ENCODE assay signal across 13 cellular contexts in the genomic region with DNA sequence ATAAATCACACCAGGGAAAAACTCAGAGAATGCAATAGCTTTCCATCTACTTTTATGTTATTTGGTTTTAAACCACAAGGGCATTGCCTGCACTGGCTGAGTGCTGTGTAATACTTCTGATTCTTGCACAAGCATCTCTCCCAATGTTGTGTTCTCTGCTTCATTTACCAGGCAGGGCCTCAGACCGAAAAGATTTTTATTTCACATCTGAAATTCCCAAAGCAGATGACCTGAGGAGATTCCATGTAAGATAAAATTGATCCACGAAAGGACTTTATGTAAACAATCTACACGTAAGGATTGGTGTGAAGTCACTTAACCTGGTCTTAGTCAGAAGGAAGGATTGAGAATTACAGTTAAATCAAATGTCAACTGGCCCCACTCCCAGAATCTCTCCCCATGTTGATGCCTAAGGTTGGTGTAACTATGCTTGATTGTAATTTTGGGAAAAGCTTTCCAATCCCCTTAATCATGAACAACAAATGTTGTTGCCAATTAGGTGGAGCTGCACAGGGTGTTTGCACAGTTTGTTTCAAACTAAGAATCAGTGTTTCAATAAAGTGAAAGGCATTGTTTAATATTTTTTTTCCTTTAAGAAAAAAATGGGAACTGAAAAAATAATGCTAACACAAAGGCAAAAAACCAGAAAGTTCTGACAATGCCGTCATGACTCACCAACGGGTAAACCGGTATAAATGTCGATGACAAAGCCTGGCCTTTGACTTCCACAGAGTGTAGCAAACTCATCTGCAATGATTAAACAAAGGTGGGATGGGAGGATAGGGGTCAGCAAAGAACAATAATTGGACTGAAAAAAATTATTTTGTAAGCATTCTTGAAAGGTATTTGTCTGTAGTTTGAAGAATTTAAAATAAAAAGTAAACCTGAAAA.
DNase-seq lines count a peak whose midpoint lies in the region; ATAC-seq, FAIRE-seq and TF ChIP-seq lines count a peak whose summit lies in the region.
"Had no signal": no experiment of that assay in that cellular context is flagged by ENCODE, and none has a peak within 500 bp of the region (broad histone marks: within the 10 kb centered on the region; RNA-seq: fewer than 3 reads in every experiment).

No MANE protein-coding gene starts in this region.

- no CpG with 5 or more reads among the region's 7 CpGs for WGBS in mesendoderm (ENCODE audit: extremely low coverage, insufficient coverage, low lambda C conversion rate)

- no peak overlapping the region for H4K5ac ChIP-seq in mesendoderm (ENCODE audit: low read length)

- no peaks in the 10 kb centered on the region for H3K4me1 Mint-ChIP-seq in astrocyte (ENCODE audit: low read depth, unreplicated experiment)
- H3K4me1 Mint-ChIP-seq: B cell, mesothelial cell of epicardium had no signal

- no peak overlapping the region for H3K56ac ChIP-seq in mesendoderm (ENCODE audit: low read length)

- H3K4me1 ChIP-seq in astrocyte (ENCODE audit: insufficient read depth, low read length) (peaks cover 12% of the 10 kb centered on the region), mesendoderm (ENCODE audit: control insufficient read depth, low read depth, low read length) (no peaks in the 10 kb centered on the region)
- H3K4me1 ChIP-seq: testis had no signal

- H3K27ac ChIP-seq in astrocyte (ENCODE audit: low read depth, low read length) (peak overlapping the region; percentile 69), mesendoderm (ENCODE audit: low read depth, low read length) (no peak overlapping the region)
- H3K27ac ChIP-seq: testis had no signal

- no peak overlapping the region for H2BK5ac ChIP-seq in mesendoderm (ENCODE audit: low read length)

- no peak overlapping the region for H4K8ac ChIP-seq in mesendoderm (ENCODE audit: low read depth, low read length)

- H3K27ac Mint-ChIP-seq in astrocyte (ENCODE audit: unreplicated experiment) = no peak overlapping the region
- H3K27ac Mint-ChIP-seq: B cell, mesothelial cell of epicardium had no signal

- ATAC-seq in HG02798 (IDR thresholded peaks at IDR 0.05; ENCODE audit: poor library complexity, unreplicated experiment) (no peak), GM21786 (IDR thresholded peaks at IDR 0.05; ENCODE audit: unreplicated experiment) (no peak)

- no peaks in the 10 kb centered on the region for H3K9me3 ChIP-seq in astrocyte (ENCODE audit: insufficient read depth, low read depth, low read length)
- H3K9me3 ChIP-seq: testis had no signal

- no peaks in the 10 kb centered on the region for H3K9me3 Mint-ChIP-seq in astrocyte (ENCODE audit: unreplicated experiment)
- H3K9me3 Mint-ChIP-seq: mesothelial cell of epicardium had no signal

- H2BK120ac ChIP-seq in mesendoderm (ENCODE audit: low read depth, low read length) = no peak overlapping the region

- H3K27me3 ChIP-seq in astrocyte (ENCODE audit: insufficient read depth, low read length) (no peaks in the 10 kb centered on the region), mesendoderm (ENCODE audit: insufficient read depth, low read length, poor library complexity) (no peaks in the 10 kb centered on the region)
- H3K27me3 ChIP-seq: dorsolateral prefrontal cortex, testis had no signal

- peak overlapping the region; percentile 19 for H3K4me2 ChIP-seq in astrocyte (ENCODE audit: low read length)
- no peak overlapping the region for H3K4me2 ChIP-seq in mesendoderm (ENCODE audit: low read length)

- no peaks in the 10 kb centered on the region for H3K79me1 ChIP-seq in mesendoderm (ENCODE audit: low read length)

- H3K27me3 Mint-ChIP-seq in astrocyte (ENCODE audit: low read depth, unreplicated experiment) = no peaks in the 10 kb centered on the region
- H3K27me3 Mint-ChIP-seq: B cell had no signal

- H3K9ac ChIP-seq in astrocyte (ENCODE audit: low read length) (peak overlapping the region; percentile 2), mesendoderm (ENCODE audit: low read length) (no peak overlapping the region)

- H3K4me3 ChIP-seq in astrocyte (ENCODE audit: insufficient read depth, low read depth, low read length) = no peak overlapping the region
- no peak overlapping the region for H3K4me3 ChIP-seq in foreskin fibroblast (ENCODE audit: low read depth in 1 of 2, low read length in 2 of 2)
- H3K4me3 ChIP-seq in mesendoderm (ENCODE audit: low read length) = no peak overlapping the region
- H3K4me3 ChIP-seq: dorsolateral prefrontal cortex, testis had no signal

- peaks cover 84% of the 10 kb centered on the region for H3K36me3 ChIP-seq in astrocyte (ENCODE audit: insufficient read depth, low read length)
- no peaks in the 10 kb centered on the region for H3K36me3 ChIP-seq in mesendoderm (ENCODE audit: control insufficient read depth, insufficient read depth, low read length)

- DNase-seq in A172 (ENCODE audit: low spot score) (peak; percentile 62), HCEC 1CT (peak; percentile 71), astrocyte (ENCODE audit: low read depth) (peak; percentile 88), foreskin fibroblast (peak; percentile 57 to 80), mesendoderm (no peak)
- no peak for DNase-seq in stimulated activated CD4-positive, alpha-beta T cell treated with anti-CD3 and anti-CD28 coated beads, Interleukin-4, amount 100 ng/mL, for 4 hours
- DNase-seq: dorsolateral prefrontal cortex, GF-D8, testis had no signal

- peak; percentile 41 for FAIRE-seq in astrocyte (lab: Jason Lieb, UNC)

- H3K18ac ChIP-seq in mesendoderm (ENCODE audit: low read length) = no peak overlapping the region

- no peak overlapping the region for H2BK15ac ChIP-seq in mesendoderm (replicated peaks; ENCODE audit: low read depth)

- H2AK5ac ChIP-seq in mesendoderm (ENCODE audit: low read length) = no peak overlapping the region

- TF ChIP-seq CTCF in astrocyte (IDR thresholded peaks at IDR 0.05; ENCODE audit: insufficient read depth, low read depth, low read length) (no peak), foreskin fibroblast (IDR thresholded peaks at IDR 0.05; ENCODE audit: low read depth, low read length) (no peak)

- peaks cover 54% of the 10 kb centered on the region for H3K36me3 Mint-ChIP-seq in astrocyte (ENCODE audit: low read depth, unreplicated experiment)

- no peak overlapping the region for H3K4me3 Mint-ChIP-seq in astrocyte (ENCODE audit: unreplicated experiment)
- H3K4me3 Mint-ChIP-seq: B cell, mesothelial cell of epicardium had no signal

- no peak overlapping the region for H3K4ac ChIP-seq in mesendoderm (ENCODE audit: low read depth, low read length)

- H3K79me2 ChIP-seq in astrocyte (ENCODE audit: insufficient read depth, low read length) (no peaks in the 10 kb centered on the region), mesendoderm (ENCODE audit: control insufficient read depth, insufficient read depth, low read length) (no peaks in the 10 kb centered on the region)

- H4K20me1 ChIP-seq in astrocyte (ENCODE audit: insufficient read depth, low read length) = peaks cover 6% of the 10 kb centered on the region

- no peak overlapping the region for H2AFZ ChIP-seq in astrocyte (ENCODE audit: low read depth, low read length)

- H3K23ac ChIP-seq in mesendoderm (ENCODE audit: low read length) = no peak overlapping the region

Comparison
In these comparisons a context has a peak if more than half of its experiments do, and no peak if none do; other contexts are left out.
1. DNase-seq: peak in A172 (single experiment), HCEC 1CT (single experiment), astrocyte (single experiment) and foreskin fibroblast (2 of 2); none in mesendoderm (single experiment) and stimulated activated CD4-positive, alpha-beta T cell treated with anti-CD3 and anti-CD28 coated beads, Interleukin-4, amount 100 ng/mL, for 4 hours (0 of 2).